1 cellular context compared by ENCODE assay signal in genomic region chr22:42887114-42887513, GRCh38.
TF ChIP-seq lines count a peak whose summit lies in the region.

No MANE protein-coding gene starts in this region.

TF ChIP-seq in IMR-90, 13 proteins besides CTCF, POLR2A, EP300 and RAD21 (continued from another document):
- TF ChIP-seq ELK1 (IDR thresholded peaks at IDR 0.05; ENCODE audit: borderline replicate concordance, low read depth, low read length) (no peak), CHD1 (IDR thresholded peaks at IDR 0.05; ENCODE audit: low read depth, low read length) (no peak), SMC3 (IDR thresholded peaks at IDR 0.05; ENCODE audit: low read depth, low read length) (no peak), NFE2L2 (IDR thresholded peaks at IDR 0.05; ENCODE audit: low read depth, low read length) (no peak), FOS (IDR thresholded peaks at IDR 0.05; ENCODE audit: low read depth, low read length) (no peak), USF2 (IDR thresholded peaks at IDR 0.05; ENCODE audit: low read depth, low read length) (no peak), BHLHE40 (IDR thresholded peaks at IDR 0.05; ENCODE audit: low read depth, low read length) (no peak), RFX5 (IDR thresholded peaks at IDR 0.05; ENCODE audit: low read depth, low read length) (no peak), MAZ (IDR thresholded peaks at IDR 0.05; ENCODE audit: borderline replicate concordance, low read depth, low read length) (no peak), MAFK (IDR thresholded peaks at IDR 0.05; ENCODE audit: low read depth, low read length) (no peak), MXI1 (IDR thresholded peaks at IDR 0.05; ENCODE audit: borderline replicate concordance, low read depth, low read length) (no peak)
